ENCODE assay signal across 23 cellular contexts in the genomic region with DNA sequence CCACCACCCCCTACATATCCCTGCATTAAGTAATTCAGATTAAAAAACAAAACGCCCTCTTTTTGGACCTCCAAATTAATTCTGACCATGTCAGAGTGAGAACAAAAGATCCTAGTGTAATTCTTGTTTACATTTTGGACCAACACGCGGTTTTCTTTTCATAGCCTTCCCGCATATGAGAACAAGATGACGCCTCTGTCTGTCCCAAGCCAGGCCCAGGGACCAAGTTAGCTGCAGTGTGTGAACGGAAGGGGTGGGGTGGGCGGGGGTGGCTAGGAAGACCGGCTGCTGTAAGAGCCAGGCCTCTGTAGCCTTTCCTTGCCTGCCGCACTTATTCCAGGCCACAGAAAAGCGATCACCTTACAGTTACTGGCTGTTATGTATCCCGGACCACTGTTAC.
DNase-seq lines count a peak whose midpoint lies in the region; TF ChIP-seq lines count a peak whose summit lies in the region.
"Had no signal": no experiment of that assay in that cellular context is flagged by ENCODE, and none has a peak within 500 bp of the region (broad histone marks: within the 10 kb centered on the region; RNA-seq: fewer than 3 reads in every experiment).

No MANE protein-coding gene starts in this region.

- H3K27ac ChIP-seq in caudate nucleus (ENCODE audit: low read depth, low read length): peak overlapping the region; percentile 99
- peak overlapping the region; percentile 68 for H3K27ac ChIP-seq in left ventricle myocardium inferior (replicated peaks)
- H3K27ac ChIP-seq in trophoblast cell (ENCODE audit: low read depth, low read length): no peak overlapping the region
- H3K27ac ChIP-seq: A549, neutrophil, stomach, VCaP had no signal

- no CpG with 5 or more reads among the region's 11 CpGs for WGBS in trophoblast cell (ENCODE audit: extremely low coverage, insufficient coverage, insufficient read length)

- no peak overlapping the region for H2AFZ ChIP-seq in trophoblast cell (ENCODE audit: insufficient read depth, low read length, poor library complexity)

- H2AK5ac ChIP-seq in trophoblast cell (ENCODE audit: low read length): no peak overlapping the region

- H2BK5ac ChIP-seq in trophoblast cell (ENCODE audit: low read depth, low read length, poor library complexity): no peak overlapping the region

- H3K36me3 ChIP-seq in left ventricle myocardium inferior (peaks cover 18% of the 10 kb centered on the region), trophoblast cell (ENCODE audit: control insufficient read depth in 1 of 2, insufficient read depth in 2 of 2, low read length in 2 of 2) (peaks cover 0 to 2% of the 10 kb centered on the region in 2 experiments)
- H3K36me3 ChIP-seq: neutrophil had no signal

- H3K79me2 ChIP-seq in trophoblast cell (ENCODE audit: control insufficient read depth, insufficient read depth, low read length, poor library complexity): no peaks in the 10 kb centered on the region

- H3K4me2 ChIP-seq in trophoblast cell (ENCODE audit: low read length): no peak overlapping the region
- H3K4me2 ChIP-seq: A549, SK-N-SH had no signal

- H3K18ac ChIP-seq in trophoblast cell (ENCODE audit: low read length): no peak overlapping the region

- no peak overlapping the region for H4K91ac ChIP-seq in trophoblast cell (ENCODE audit: low read depth, low read length)

- no peak overlapping the region for H3K9ac ChIP-seq in trophoblast cell (ENCODE audit: low read length)
- H3K9ac ChIP-seq: SK-N-SH had no signal

- no peak overlapping the region for H3K4me3 ChIP-seq in left ventricle myocardium inferior
- H3K4me3 ChIP-seq in trophoblast cell (ENCODE audit: low read depth, low read length): no peak overlapping the region
- H3K4me3 ChIP-seq: A549, stomach had no signal

- H3K79me1 ChIP-seq in trophoblast cell (ENCODE audit: low read length): no peaks in the 10 kb centered on the region

- H3K14ac ChIP-seq in trophoblast cell (ENCODE audit: low read length): no peak overlapping the region

- H3K4me1 ChIP-seq in left ventricle myocardium inferior (peaks cover 22% of the 10 kb centered on the region), trophoblast cell (ENCODE audit: control insufficient read depth in 1 of 2, insufficient read depth in 2 of 2, low read length in 2 of 2) (no peaks in the 10 kb centered on the region)
- H3K4me1 ChIP-seq: A549, stomach had no signal

- no peak overlapping the region for H3K4ac ChIP-seq in trophoblast cell (ENCODE audit: low read depth, low read length)

- H4K8ac ChIP-seq in trophoblast cell (ENCODE audit: low read depth, low read length): no peak overlapping the region

- H4K12ac ChIP-seq in trophoblast cell (ENCODE audit: low read depth, low read length): no peak overlapping the region

- intact Hi-C loops in left ventricle myocardium inferior (cut with micrococcal nuclease): no loop called here

- no peak overlapping the region for H3K23ac ChIP-seq in trophoblast cell (ENCODE audit: low read length)

- no peaks in the 10 kb centered on the region for H3K9me3 ChIP-seq in left ventricle myocardium inferior (replicated peaks)
- H3K9me3 ChIP-seq in trophoblast cell (ENCODE audit: insufficient read depth, low read depth, low read length): peaks cover 2% of the 10 kb centered on the region
- H3K9me3 ChIP-seq: A549, neutrophil, SK-N-SH, stomach had no signal

- no peak overlapping the region for H2BK120ac ChIP-seq in trophoblast cell (ENCODE audit: insufficient read depth, low read length, poor library complexity)

- DNase-seq in C1 segment of cervical spinal cord (lab: John Stamatoyannopoulos, UW) (peak in 10 of 14 donors; percentile 19 to 79 (median 51)), caudate nucleus (lab: John Stamatoyannopoulos, UW) (peak in 54 of 61 donors; percentile 31 to 93 (median 72)), left ventricle myocardium inferior (no peak), occipital lobe (lab: John Stamatoyannopoulos, UW) (peak; percentile 63), activated gamma-delta T cell treated with Interleukin-2 at 50 U/mL for 16 hours (no peak), EL (no peak), trophoblast cell (no peak)
- no peak for DNase-seq in stimulated activated CD4-positive, alpha-beta T cell treated with anti-CD3 and anti-CD28 coated beads, Interleukin-4, amount 100 ng/mL, for 24 hours
- DNase-seq: activated CD4-positive, alpha-beta T cell treated with anti-CD3 and anti-CD28 coated beads, Interleukin-2, amount 10 ng/mL, durations not matched to agents 24 days and 14 days; activated naive CD4-positive, alpha-beta T cell treated with Interleukin-2 at 50 U/mL for 16 hours; activated T-cell treated with anti-CD3 and anti-CD28 coated beads, Interleukin-2, amount 50 U/mL, for 4 hours; DMS53; naive B cell; NCI-H1417; NCI-H446; NCI-H774; RPMI8226; SK-N-SH; small intestine; stomach had no signal

- TF ChIP-seq CTCF in left ventricle myocardium inferior (IDR thresholded peaks at IDR 0.05; ENCODE audit: borderline replicate concordance): no peak

- H2BK12ac ChIP-seq in trophoblast cell (ENCODE audit: low read length): no peak overlapping the region

- H3K27me3 ChIP-seq in left ventricle myocardium inferior (ENCODE audit: low read depth) (no peaks in the 10 kb centered on the region), trophoblast cell (ENCODE audit: insufficient read depth, low read length) (no peaks in the 10 kb centered on the region)
- H3K27me3 ChIP-seq: neutrophil, stomach had no signal

Comparison
In these comparisons a context has a peak if more than half of its experiments do, and no peak if none do; other contexts are left out.
1. DNase-seq: peak in C1 segment of cervical spinal cord (10 of 14), caudate nucleus (54 of 61) and occipital lobe (single experiment); none in left ventricle myocardium inferior (single experiment), activated gamma-delta T cell treated with Interleukin-2 at 50 U/mL for 16 hours (single experiment), EL (single experiment), trophoblast cell (0 of 2) and stimulated activated CD4-positive, alpha-beta T cell treated with anti-CD3 and anti-CD28 coated beads, Interleukin-4, amount 100 ng/mL, for 24 hours (single experiment).